Comparison of ENCODE assay signal across 13 cellular contexts in genomic region chr21:43933146-43933673, GRCh38.
"Had no signal": no experiment of that assay in that cellular context is flagged by ENCODE, and none has a peak within 500 bp of the region (broad histone marks: within the 10 kb centered on the region; RNA-seq: fewer than 3 reads in every experiment).

No MANE protein-coding gene starts in this region.

- FAIRE-seq: endometrium, small intestine had no signal

- H3K36me3 ChIP-seq: neutrophil had no signal

- ATAC-seq: activated CD4-positive, CD25-positive, alpha-beta regulatory T cell treated with anti-CD3 and anti-CD28 coated beads, Interleukin-2, amount 50 U/mL, for 24 hours; esophagus mucosa; stimulated activated effector memory CD8-positive, alpha-beta T cell treated with anti-CD3 and anti-CD28 coated beads, Interleukin-12 subunit alpha, Interleukin-12 subunit beta, amount 100 ng/mL, for 72 hours had no signal

- H3K9me3 ChIP-seq: neutrophil, tibial nerve had no signal

- H3K4me3 ChIP-seq: dorsolateral prefrontal cortex, lung, tibial nerve had no signal

- DNase-seq: activated effector memory CD4-positive, alpha-beta T cell treated with anti-CD3 and anti-CD28 coated beads, Interleukin-2, amount 50 U/mL, for 16 hours; activated naive CD8-positive, alpha-beta T cell treated with anti-CD3 and anti-CD28 coated beads for 36 hours; dorsolateral prefrontal cortex; immature natural killer cell; midbrain; small intestine had no signal

- H3K27me3 ChIP-seq: dorsolateral prefrontal cortex, neutrophil, tibial nerve had no signal

- H3K27ac ChIP-seq: dorsolateral prefrontal cortex, neutrophil, tibial nerve had no signal
